In the genomic region with DNA sequence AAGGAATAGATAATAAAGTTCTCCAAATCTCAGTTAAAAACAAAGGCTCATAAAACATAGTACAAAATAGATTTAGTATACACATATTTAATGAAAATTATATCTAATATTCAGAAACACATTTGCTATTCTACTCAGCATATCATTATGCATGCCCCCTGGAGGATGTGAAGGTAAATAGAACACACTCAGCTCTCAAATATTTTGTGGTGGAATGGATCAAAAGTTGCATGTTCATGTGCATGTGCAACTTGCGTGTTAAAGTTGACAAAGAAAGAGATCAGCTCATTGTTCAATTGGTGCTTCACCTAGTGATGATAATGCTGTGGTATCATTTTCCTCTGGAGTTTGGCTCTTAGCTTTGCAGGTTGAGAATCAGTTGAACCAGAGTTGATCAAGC, we compare ENCODE assay signal across 12 cellular contexts. TPM values are rescaled to one million over a fixed set of nuclear protein-coding genes. Genes with fewer than 3 reads are reported as not detected.
DNase-seq lines count a peak whose midpoint lies in the region; ATAC-seq, FAIRE-seq and TF ChIP-seq lines count a peak whose summit lies in the region.
"Had no signal": no experiment of that assay in that cellular context is flagged by ENCODE, and none has a peak within 500 bp of the region (broad histone marks: within the 10 kb centered on the region; RNA-seq: fewer than 3 reads in every experiment).

No MANE protein-coding gene starts in this region.

- TF ChIP-seq CTCF in left ventricle myocardium inferior (IDR thresholded peaks at IDR 0.05; ENCODE audit: borderline replicate concordance) (peak; percentile 37), epithelial cell of esophagus (IDR thresholded peaks at IDR 0.05; ENCODE audit: insufficient read depth, low read depth, low read length, missing control alignments) (peak; percentile 32), upper lobe of right lung (IDR thresholded peaks at IDR 0.05) (peak; percentile 31)

- FAIRE-seq in RCC 7860 (lab: Jason Lieb, UNC): no peak

- H3K4me1 ChIP-seq in left ventricle myocardium inferior (peaks cover 12% of the 10 kb centered on the region), upper lobe of right lung (peaks cover 9% of the 10 kb centered on the region)

- H3K36me3 ChIP-seq in left ventricle myocardium inferior (no peaks in the 10 kb centered on the region), upper lobe of right lung (no peaks in the 10 kb centered on the region)
- H3K36me3 ChIP-seq: heart left ventricle had no signal

- H3K9me3 ChIP-seq in left ventricle myocardium inferior (replicated peaks): no peaks in the 10 kb centered on the region
- H3K9me3 ChIP-seq in upper lobe of right lung: no peaks in the 10 kb centered on the region
- H3K9me3 ChIP-seq: heart left ventricle had no signal

- H3K27me3 ChIP-seq in left ventricle myocardium inferior (ENCODE audit: low read depth): peaks cover 21% of the 10 kb centered on the region
- H3K27me3 ChIP-seq in upper lobe of right lung: peaks cover 4% of the 10 kb centered on the region

- intact Hi-C loops in left ventricle myocardium inferior (cut with micrococcal nuclease) (no loop called here), cardiac septum (cut with DNase I) (no loop called here), upper lobe of right lung (cut with DNase I) (no loop called here)

- H3K4me3 ChIP-seq in left ventricle myocardium inferior: no peak overlapping the region
- no peak overlapping the region for H3K4me3 ChIP-seq in epithelial cell of esophagus (ENCODE audit: low read length)
- H3K4me3 ChIP-seq in upper lobe of right lung: no peak overlapping the region
- H3K4me3 ChIP-seq: heart left ventricle had no signal

- no peak overlapping the region for H3K27ac ChIP-seq in left ventricle myocardium inferior (replicated peaks)
- no peak overlapping the region for H3K27ac ChIP-seq in upper lobe of right lung
- H3K27ac ChIP-seq: heart left ventricle had no signal

- no peak for ATAC-seq in upper lobe of right lung
- ATAC-seq: heart left ventricle had no signal

- DNase-seq in left ventricle myocardium inferior: no peak
- no peak for DNase-seq in cardiac septum (ENCODE audit: low spot score)
- DNase-seq in OCI-M1 (lab: John Stamatoyannopoulos, UW): peak; percentile 46
- peak; percentile 50 for DNase-seq in epithelial cell of esophagus (ENCODE audit: low read depth)
- DNase-seq in upper lobe of right lung: no peak
- no peak for DNase-seq in RCC 7860 (ENCODE audit: low spot score)
- no peak for DNase-seq in NCI-H2227 (lab: John Stamatoyannopoulos, UW; ENCODE audit: unreplicated experiment)
- no peak for DNase-seq in SHP77 (lab: John Stamatoyannopoulos, UW)
- DNase-seq: activated CD8-positive, alpha-beta memory T cell treated with anti-CD3 and anti-CD28 coated beads, Interleukin-2, amount 50 U/mL, for 48 hours; central memory CD4-positive, alpha-beta T cell; heart left ventricle; NCI-H2081 treated with DMSO at 0.1 percent for 48 hours had no signal

RNA-seq across cellular contexts. Expression of a gene that starts 4.9 kb away (rescaled TPM):
- 23.3 TPM for total RNA-seq in left ventricle myocardium inferior
- 42.6 TPM for total RNA-seq in cardiac septum
- 51.9 TPM for total RNA-seq in upper lobe of right lung

Comparison
In these comparisons a context has a peak if more than half of its experiments do, and no peak if none do; other contexts are left out.
1. DNase-seq: peak in OCI-M1 (single experiment) and epithelial cell of esophagus (single experiment); none in left ventricle myocardium inferior (single experiment), cardiac septum (single experiment), upper lobe of right lung (single experiment), RCC 7860 (single experiment), NCI-H2227 (single experiment) and SHP77 (0 of 2).
2. Peak in every context shown above with its lines, with median percentiles within 50 percentile points of each other: CTCF ChIP-seq.